8 cellular contexts compared by ENCODE assay signal in genomic region chr10:30436200-30436599, GRCh38. TPM values are rescaled to one million over a fixed set of nuclear protein-coding genes. Genes with fewer than 3 reads are reported as not detected.
DNase-seq lines count a peak whose midpoint lies in the region; ATAC-seq and TF ChIP-seq lines count a peak whose summit lies in the region.

No MANE protein-coding gene starts in this region.

- no peaks in the 10 kb centered on the region for H3K27me3 ChIP-seq in Caco-2 (replicated peaks; ENCODE audit: control insufficient read depth, insufficient read depth, low read length)
- no peaks in the 10 kb centered on the region for H3K27me3 ChIP-seq in Karpas-422 (ENCODE audit: low read length)
- H3K27me3 ChIP-seq in ascending aorta, result no peaks in the 10 kb centered on the region
- H3K27me3 ChIP-seq in thyroid gland, result no peaks in the 10 kb centered on the region

- H3K27me3 Mint-ChIP-seq in Caco-2 (ENCODE audit: insufficient read depth, unreplicated experiment), result no peaks in the 10 kb centered on the region

- BruUV-seq in Caco-2 (replicated peaks; lab: Mats Ljungman, UMichigan), result no TSS peak

- H2AFZ ChIP-seq in Karpas-422 (ENCODE audit: low read length), result no peak overlapping the region

- peak in 1 of 2 donors; percentile 35 for TF ChIP-seq POLR2A in thyroid gland (IDR thresholded peaks at IDR 0.05)

- POLR2A ChIA-PET in Caco-2 (lab: Charles Lee), result no interaction called here

- TF ChIP-seq CTCF in Caco-2 (IDR thresholded peaks at IDR 0.05; ENCODE audit: insufficient read depth in 1 of 2, low read depth in 1 of 2, low read length in 1 of 2, severe bottlenecking in 1 of 2, unreplicated experiment in 1 of 2) (no peak), ascending aorta (IDR thresholded peaks at IDR 0.05) (no peak), thyroid gland (IDR thresholded peaks at IDR 0.05) (no peak)

- H3K9me3 Mint-ChIP-seq in Caco-2 (ENCODE audit: unreplicated experiment), result no peaks in the 10 kb centered on the region

- H3K4me1 ChIP-seq in Caco-2 (peaks cover 41% of the 10 kb centered on the region), Karpas-422 (ENCODE audit: low read length) (peaks cover 70% of the 10 kb centered on the region), ascending aorta (peaks cover 1 to 34% of the 10 kb centered on the region in 2 donors), thyroid gland (peaks cover 38 to 47% of the 10 kb centered on the region in 2 donors)

- peaks cover 50% of the 10 kb centered on the region for H3K4me1 Mint-ChIP-seq in Caco-2 (ENCODE audit: low read depth, unreplicated experiment)

- H3K4me3 ChIP-seq in Caco-2 (ENCODE audit: low read depth, low read length), result no peak overlapping the region
- H3K4me3 ChIP-seq in Karpas-422 (ENCODE audit: low read length), result peak overlapping the region; percentile 92
- H3K4me3 ChIP-seq in ascending aorta, result peak overlapping the region; percentile 90 to 94
- peak overlapping the region in 2 of 3 donors; percentile 4 to 91 for H3K4me3 ChIP-seq in thyroid gland (replicated peaks in 1 of 3)

- H3K27ac Mint-ChIP-seq in Caco-2 (ENCODE audit: unreplicated experiment), result peak overlapping the region; percentile 58

- peaks cover 3% of the 10 kb centered on the region; the same call in 1 of the 2 replicates for H3K36me3 ChIP-seq in Caco-2 (ENCODE audit: control insufficient read depth, insufficient read depth, low read length)
- peaks cover 56% of the 10 kb centered on the region for H3K36me3 ChIP-seq in Karpas-422 (ENCODE audit: insufficient read depth, low read length)
- peaks cover 23 to 40% of the 10 kb centered on the region in 2 donors for H3K36me3 ChIP-seq in ascending aorta
- peaks cover 3 to 8% of the 10 kb centered on the region in 2 donors for H3K36me3 ChIP-seq in thyroid gland

- no peak for ATAC-seq in GM19463 (IDR thresholded peaks at IDR 0.05; ENCODE audit: unreplicated experiment)
- no peak for ATAC-seq in GM21576 (IDR thresholded peaks at IDR 0.05; ENCODE audit: unreplicated experiment)
- ATAC-seq in GM19395 (IDR thresholded peaks at IDR 0.05; ENCODE audit: unreplicated experiment), result no peak

- CTCF ChIA-PET in Caco-2 (lab: Charles Lee), result no interaction called here

- peaks cover 69% of the 10 kb centered on the region for H3K36me3 Mint-ChIP-seq in Caco-2 (ENCODE audit: insufficient read depth, unreplicated experiment)

- H3K4me3 Mint-ChIP-seq in Caco-2 (ENCODE audit: unreplicated experiment), result peak overlapping the region; percentile 92

- H3K9me2 ChIP-seq in Karpas-422 (replicated peaks; ENCODE audit: insufficient read depth, low read length), result no peaks in the 10 kb centered on the region

- intact Hi-C loops in Caco-2 (cut with micrococcal nuclease; ENCODE audit: unreplicated experiment) (no loop called here), ascending aorta (cut with DNase I) (no loop called here), thyroid gland (cut with DNase I) (no loop called here)

- peak; percentile 33 to 44 for DNase-seq in Caco-2
- DNase-seq in Karpas-422, result peak; percentile 82
- peak in 1 of 2 donors; percentile 71 for DNase-seq in ascending aorta (ENCODE audit: low spot score in 2 of 2)
- DNase-seq in kidney glomerular epithelial cell (lab: John Stamatoyannopoulos, UW), result peak; percentile 70
- peak in 1 of 2 donors; percentile 30 for DNase-seq in thyroid gland

- WGBS in thyroid gland, 2 donors, result 19 to 24% methylated on average over 6 of the region's 6 CpGs

- H3K27ac ChIP-seq in Karpas-422 (ENCODE audit: low read length), result peak overlapping the region; percentile 97
- H3K27ac ChIP-seq in ascending aorta, result peak overlapping the region; percentile 98 to 99
- H3K27ac ChIP-seq in thyroid gland, result peak overlapping the region; percentile 21 to 100 (median 98)

- H3K4me2 ChIP-seq in Karpas-422 (ENCODE audit: low read depth, low read length, poor library complexity, severe bottlenecking), result peak overlapping the region; percentile 96

- H3K79me2 ChIP-seq in Karpas-422 (ENCODE audit: low read length), result peaks cover 86% of the 10 kb centered on the region

- H3K9ac ChIP-seq in Karpas-422 (ENCODE audit: low read length), result peak overlapping the region; percentile 98

- peaks cover 32% of the 10 kb centered on the region for H4K20me1 ChIP-seq in Karpas-422 (ENCODE audit: insufficient read depth, low read depth, low read length)

- no peaks in the 10 kb centered on the region for H3K9me3 ChIP-seq in Caco-2
- H3K9me3 ChIP-seq in Karpas-422 (ENCODE audit: low read length), result no peaks in the 10 kb centered on the region
- no peaks in the 10 kb centered on the region for H3K9me3 ChIP-seq in ascending aorta
- no peaks in the 10 kb centered on the region for H3K9me3 ChIP-seq in thyroid gland

RNA-seq across cellular contexts. Expression of gene MAP3K8, which starts 2.2 kb away (rescaled TPM):
- total RNA-seq in Caco-2 (2022) (17.9 and 18.8 TPM in 2 replicates), ascending aorta (15.8 TPM), thyroid gland (10 to 100 TPM in 3 of 4 donors, 1 to 10 TPM in 1; 9.7 to 37.9 (median 22.7) TPM)
- 51.5 and 69.8 TPM in 2 replicates for total RNA-seq in Karpas-422 (2014; rRNA removed; shearing (Covaris generic); ENCODE audit: low replicate concordance)
